ENCODE assay signal across 1 cellular context in the genomic region with DNA sequence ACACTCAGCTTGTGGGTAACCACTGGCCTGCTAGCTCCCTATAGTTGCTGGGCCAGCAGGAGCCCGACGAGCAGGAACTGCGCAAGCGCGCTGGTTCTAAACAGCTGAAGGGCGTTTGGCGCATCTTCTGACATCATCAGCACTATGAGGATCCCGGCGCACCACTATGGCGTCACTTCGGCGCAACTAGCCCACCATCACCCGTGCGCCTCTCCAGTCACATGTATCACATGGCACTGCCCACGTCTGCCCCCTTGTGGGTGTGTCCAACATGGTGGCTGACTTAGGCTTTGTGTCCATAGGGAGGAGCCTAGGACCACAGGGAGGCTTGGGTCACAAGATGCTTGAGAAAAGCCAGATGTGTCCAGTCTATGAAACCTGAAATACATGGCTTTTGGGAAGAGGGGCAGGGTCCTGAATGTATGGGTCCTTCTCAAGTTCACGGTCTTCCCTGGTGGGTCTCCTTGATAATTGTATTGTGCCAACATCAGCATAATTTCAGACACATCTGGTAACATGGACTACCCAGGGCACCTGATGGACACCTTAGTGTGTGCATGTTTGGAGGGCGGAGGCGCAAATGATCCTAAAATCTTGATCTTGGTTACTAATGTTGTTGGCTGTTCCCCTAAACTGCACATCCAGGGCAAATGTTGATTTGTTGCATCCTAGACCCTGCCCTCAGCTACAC.
TF ChIP-seq lines count a peak whose summit lies in the region.

No MANE protein-coding gene starts in this region.

TF ChIP-seq in HCT116, 20 proteins besides CTCF, POLR2A, EP300 and RAD21:
- TF ChIP-seq CBX3 (IDR thresholded peaks at IDR 0.05; ENCODE audit: low read depth): 0 out of 2 replicates have a peak, but pooled peaks have one; percentile 33
- TF ChIP-seq, protein P1, sequence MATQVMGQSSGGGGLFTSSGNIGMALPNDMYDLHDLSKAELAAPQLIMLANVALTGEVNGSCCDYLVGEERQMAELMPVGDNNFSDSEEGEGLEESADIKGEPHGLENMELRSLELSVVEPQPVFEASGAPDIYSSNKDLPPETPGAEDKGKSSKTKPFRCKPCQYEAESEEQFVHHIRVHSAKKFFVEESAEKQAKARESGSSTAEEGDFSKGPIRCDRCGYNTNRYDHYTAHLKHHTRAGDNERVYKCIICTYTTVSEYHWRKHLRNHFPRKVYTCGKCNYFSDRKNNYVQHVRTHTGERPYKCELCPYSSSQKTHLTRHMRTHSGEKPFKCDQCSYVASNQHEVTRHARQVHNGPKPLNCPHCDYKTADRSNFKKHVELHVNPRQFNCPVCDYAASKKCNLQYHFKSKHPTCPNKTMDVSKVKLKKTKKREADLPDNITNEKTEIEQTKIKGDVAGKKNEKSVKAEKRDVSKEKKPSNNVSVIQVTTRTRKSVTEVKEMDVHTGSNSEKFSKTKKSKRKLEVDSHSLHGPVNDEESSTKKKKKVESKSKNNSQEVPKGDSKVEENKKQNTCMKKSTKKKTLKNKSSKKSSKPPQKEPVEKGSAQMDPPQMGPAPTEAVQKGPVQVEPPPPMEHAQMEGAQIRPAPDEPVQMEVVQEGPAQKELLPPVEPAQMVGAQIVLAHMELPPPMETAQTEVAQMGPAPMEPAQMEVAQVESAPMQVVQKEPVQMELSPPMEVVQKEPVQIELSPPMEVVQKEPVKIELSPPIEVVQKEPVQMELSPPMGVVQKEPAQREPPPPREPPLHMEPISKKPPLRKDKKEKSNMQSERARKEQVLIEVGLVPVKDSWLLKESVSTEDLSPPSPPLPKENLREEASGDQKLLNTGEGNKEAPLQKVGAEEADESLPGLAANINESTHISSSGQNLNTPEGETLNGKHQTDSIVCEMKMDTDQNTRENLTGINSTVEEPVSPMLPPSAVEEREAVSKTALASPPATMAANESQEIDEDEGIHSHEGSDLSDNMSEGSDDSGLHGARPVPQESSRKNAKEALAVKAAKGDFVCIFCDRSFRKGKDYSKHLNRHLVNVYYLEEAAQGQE (IDR thresholded peaks at IDR 0.05; ENCODE audit: low read depth): no peak
